21 cellular contexts compared by ENCODE assay signal in genomic region chr10:4003348-4003973, GRCh38.
"Had no signal": no experiment of that assay in that cellular context is flagged by ENCODE, and none has a peak within 500 bp of the region (broad histone marks: within the 10 kb centered on the region; RNA-seq: fewer than 3 reads in every experiment).

No MANE protein-coding gene starts in this region.

- H3K4me3 ChIP-seq: body of pancreas, colonic mucosa, left ventricle myocardium inferior, upper lobe of left lung had no signal

- H3K4me1 ChIP-seq: body of pancreas, colonic mucosa, upper lobe of left lung had no signal

- H3K36me3 ChIP-seq: colonic mucosa, left ventricle myocardium inferior, upper lobe of left lung had no signal

- H3K4me3 Mint-ChIP-seq: activated CD4-positive, alpha-beta T cell treated with anti-CD3 and anti-CD28 coated beads, Interleukin-2, amount 10 ng/mL, durations not matched to agents 24 days and 14 days; activated CD8-positive, alpha-beta T cell treated with anti-CD3 and anti-CD28 coated beads, Interleukin-2, amount 10 ng/mL, durations not matched to agents 7 days and 5 days; activated naive CD8-positive, alpha-beta T cell; naive thymus-derived CD8-positive, alpha-beta T cell; stimulated activated naive CD8-positive, alpha-beta T cell treated with anti-CD3 and anti-CD28 coated beads, Interleukin-15, Interleukin-2, amounts not matched to agents 100 ng/mL and 50 ng/mL, for 24 hours had no signal

- H3K27ac ChIP-seq: body of pancreas, colonic mucosa, left ventricle myocardium inferior, upper lobe of left lung had no signal

- H3K27me3 Mint-ChIP-seq: activated CD4-positive, alpha-beta T cell treated with anti-CD3 and anti-CD28 coated beads, Interleukin-2, amount 10 ng/mL, durations not matched to agents 24 days and 14 days; activated naive CD8-positive, alpha-beta T cell; naive thymus-derived CD8-positive, alpha-beta T cell; stimulated activated naive CD8-positive, alpha-beta T cell treated with anti-CD3 and anti-CD28 coated beads, Interleukin-15, Interleukin-2, amounts not matched to agents 100 ng/mL and 50 ng/mL, for 24 hours had no signal

- H3K27me3 ChIP-seq: body of pancreas, colonic mucosa, upper lobe of left lung had no signal

- H3K27ac Mint-ChIP-seq: activated CD4-positive, alpha-beta T cell treated with anti-CD3 and anti-CD28 coated beads, Interleukin-2, amount 10 ng/mL, durations not matched to agents 24 days and 14 days; activated CD8-positive, alpha-beta T cell treated with anti-CD3 and anti-CD28 coated beads, Interleukin-2, amount 10 ng/mL, durations not matched to agents 7 days and 5 days; activated naive CD8-positive, alpha-beta T cell; stimulated activated naive CD8-positive, alpha-beta T cell treated with anti-CD3 and anti-CD28 coated beads, Interleukin-15, Interleukin-2, amounts not matched to agents 100 ng/mL and 50 ng/mL, for 24 hours had no signal

- DNase-seq: activated CD4-positive, alpha-beta T cell treated with anti-CD3 and anti-CD28 coated beads, Interleukin-2, amount 10 ng/mL, durations not matched to agents 24 days and 14 days; activated CD4-positive, CD25-positive, alpha-beta regulatory T cell; activated CD8-positive, alpha-beta memory T cell treated with anti-CD3 and anti-CD28 coated beads, Interleukin-2, amount 50 U/mL, for 4 hours; activated CD8-positive, alpha-beta T cell treated with anti-CD3 and anti-CD28 coated beads, Interleukin-2, amount 10 ng/mL, durations not matched to agents 7 days and 5 days; activated gamma-delta T cell treated with Interleukin-2 at 50 U/mL for 16 hours; activated T-cell treated with anti-CD3 and anti-CD28 coated beads, Interleukin-2, amount 50 U/mL, for 48 hours; amniotic stem cell; body of pancreas; caudate nucleus; colonic mucosa; kidney; left ventricle myocardium inferior; mesenchymal stem cell; naive thymus-derived CD8-positive, alpha-beta T cell; posterior cingulate gyrus; retina; stimulated activated CD4-positive, alpha-beta T cell treated with anti-CD3 and anti-CD28 coated beads, Interleukin-2, amount 100 ng/mL, for 48 hours; upper lobe of left lung had no signal

- H3K9me3 ChIP-seq: body of pancreas, colonic mucosa, upper lobe of left lung had no signal

- ATAC-seq: activated CD8-positive, alpha-beta T cell treated with anti-CD3 and anti-CD28 coated beads, Interleukin-2, amount 10 ng/mL, durations not matched to agents 7 days and 5 days; body of pancreas; esophagus mucosa; naive thymus-derived CD8-positive, alpha-beta T cell had no signal
